21 cellular contexts compared by ENCODE assay signal in genomic region chr1:113805256-113805531, GRCh38. TPM values are rescaled to one million over a fixed set of nuclear protein-coding genes. Genes with fewer than 3 reads are reported as not detected.
A peak's percentile ranks its signal among the peaks of the same experiment; 100 is the strongest.
DNase-seq lines count a peak whose midpoint lies in the region; ATAC-seq, FAIRE-seq and TF ChIP-seq lines count a peak whose summit lies in the region.
"Had no signal": no experiment of that assay in that cellular context is flagged by ENCODE, and none has a peak within 500 bp of the region (broad histone marks: within the 10 kb centered on the region; RNA-seq: fewer than 3 reads in every experiment).

No MANE protein-coding gene starts in this region.

- no peaks in the 10 kb centered on the region; the same call in 1 of the 2 replicates for H3K36me3 ChIP-seq in Loucy (ENCODE audit: insufficient read depth, low read length)
- no peaks in the 10 kb centered on the region for H3K36me3 ChIP-seq in hepatocyte (replicated peaks; ENCODE audit: insufficient read depth, low read depth)
- no peaks in the 10 kb centered on the region for H3K36me3 ChIP-seq in skeletal muscle satellite cell (ENCODE audit: insufficient read depth, low read length)
- peaks cover 0 to 3% of the 10 kb centered on the region in 2 donors for H3K36me3 ChIP-seq in psoas muscle (ENCODE audit: insufficient read depth in 1 of 2, low read depth in 1 of 2)
- H3K36me3 ChIP-seq: gastroesophageal sphincter had no signal

- TF ChIP-seq CTCF in Loucy (conservative IDR thresholded peaks at IDR 0.05; ENCODE audit: low read length) (no peak), hepatocyte (IDR thresholded peaks at IDR 0.05; ENCODE audit: poor library complexity) (no peak), psoas muscle (IDR thresholded peaks at IDR 0.05) (no peak)

- peaks cover 100% of the 10 kb centered on the region for H3K79me2 ChIP-seq in Loucy (ENCODE audit: insufficient read depth, low read length)
- H3K79me2 ChIP-seq in hepatocyte: peaks cover 97% of the 10 kb centered on the region

- 92% methylated on average over 6 of the region's 6 CpGs for WGBS in hepatocyte (ENCODE audit: low lambda C conversion rate, missing lambda C conversion rate)
- 95 to 98% (median 97%) methylated on average over 6 of the region's 6 CpGs for WGBS in psoas muscle, 3 donors

- H3K9ac ChIP-seq in Loucy (ENCODE audit: low read depth, low read length, poor library complexity, severe bottlenecking) (no peak overlapping the region), skeletal muscle satellite cell (ENCODE audit: low read depth, low read length) (no peak overlapping the region)

- H3K9me2 ChIP-seq in Loucy (replicated peaks; ENCODE audit: low read depth, low read length): no peaks in the 10 kb centered on the region
- H3K9me2 ChIP-seq in hepatocyte (replicated peaks; ENCODE audit: insufficient read depth): no peaks in the 10 kb centered on the region

- intact Hi-C loops in Right ventricle myocardium inferior (cut with DNase I) (no loop called here), Right ventricle myocardium superior (cut with DNase I) (no loop called here), psoas muscle (cut with DNase I) (no loop called here)

- H3K4me2 ChIP-seq in Loucy (ENCODE audit: low read depth, low read length, poor library complexity, severe bottlenecking) (peak overlapping the region; percentile 73), hepatocyte (no peak overlapping the region), skeletal muscle satellite cell (ENCODE audit: low read length) (peak overlapping the region; percentile 35)

- ATAC-seq in Right ventricle myocardium inferior (peak; percentile 17), Right ventricle myocardium superior (ENCODE audit: poor library complexity) (no peak), psoas muscle (no peak)
- ATAC-seq: activated CD8-positive, alpha-beta T cell treated with anti-CD3 and anti-CD28 coated beads, Interleukin-2, amount 10 ng/mL, durations not matched to agents 7 days and 5 days; gastroesophageal sphincter had no signal

- DNase-seq in Right ventricle myocardium inferior (ENCODE audit: missing footprints) (peak; percentile 68), Right ventricle myocardium superior (no peak), hepatocyte (ENCODE audit: low spot score) (no peak), psoas muscle (no peak), NCI-H524 treated with DMSO at 0.1 percent for 48 hours (lab: John Stamatoyannopoulos, UW) (no peak), GM19239 (ENCODE audit: insufficient read length, low spot score) (no peak)
- DNase-seq: activated CD8-positive, alpha-beta T cell treated with anti-CD3 and anti-CD28 coated beads, Interleukin-2, amount 10 ng/mL, durations not matched to agents 7 days and 5 days; C1 segment of cervical spinal cord; caudate nucleus; GDM1; H9; MM.1S; NCI-H1694; NCI-H82; stimulated activated CD4-positive, alpha-beta T cell treated with anti-CD3 and anti-CD28 coated beads, Interleukin-2, amount 100 ng/mL, for 48 hours; T-helper 9 cell had no signal

- no peaks in the 10 kb centered on the region for H3F3A ChIP-seq in Loucy (ENCODE audit: low read depth)

- H3K9me3 ChIP-seq in Loucy (ENCODE audit: insufficient read depth, low read depth, low read length): no peaks in the 10 kb centered on the region
- no peaks in the 10 kb centered on the region for H3K9me3 ChIP-seq in hepatocyte (ENCODE audit: low read depth)
- no peaks in the 10 kb centered on the region for H3K9me3 ChIP-seq in skeletal muscle satellite cell (replicated peaks; ENCODE audit: low read length)
- no peaks in the 10 kb centered on the region for H3K9me3 ChIP-seq in psoas muscle
- H3K9me3 ChIP-seq: gastroesophageal sphincter had no signal

- H4K20me1 ChIP-seq in Loucy (ENCODE audit: insufficient read depth, low read length, poor library complexity, severe bottlenecking): peaks cover 95% of the 10 kb centered on the region
- H4K20me1 ChIP-seq in hepatocyte (ENCODE audit: insufficient read depth, poor library complexity, severe bottlenecking): peaks cover 14% of the 10 kb centered on the region

- H3K27ac ChIP-seq in hepatocyte: peak overlapping the region; percentile 74
- no peak overlapping the region for H3K27ac ChIP-seq in psoas muscle
- H3K27ac ChIP-seq: gastroesophageal sphincter, skin epidermis had no signal

- H3K4me3 ChIP-seq in Loucy (ENCODE audit: low read length, poor library complexity, severe bottlenecking) (peak overlapping the region; percentile 48), hepatocyte (no peak overlapping the region), skeletal muscle satellite cell (ENCODE audit: low read length) (no peak overlapping the region), psoas muscle (no peak overlapping the region)
- H3K4me3 ChIP-seq: gastroesophageal sphincter, GM12878, skin epidermis had no signal

- H3K4me1 ChIP-seq in Loucy (ENCODE audit: insufficient read depth, low read length, poor library complexity, severe bottlenecking) (peaks cover 64% of the 10 kb centered on the region), hepatocyte (ENCODE audit: insufficient read depth) (peaks cover 22% of the 10 kb centered on the region), skeletal muscle satellite cell (ENCODE audit: control insufficient read depth, insufficient read depth, low read length) (peaks cover 29% of the 10 kb centered on the region), psoas muscle (peaks cover 64% of the 10 kb centered on the region)

- H3K27me3 ChIP-seq in Loucy (ENCODE audit: insufficient read depth, low read length, poor library complexity, severe bottlenecking) (no peaks in the 10 kb centered on the region), hepatocyte (no peaks in the 10 kb centered on the region), skeletal muscle satellite cell (ENCODE audit: control insufficient read depth, insufficient read depth, low read length) (no peaks in the 10 kb centered on the region), psoas muscle (ENCODE audit: insufficient read depth in 3 of 3, low read length in 2 of 3) (no peaks in the 10 kb centered on the region)
- H3K27me3 ChIP-seq: gastroesophageal sphincter had no signal

- H2AFZ ChIP-seq in Loucy (ENCODE audit: low read length): no peak overlapping the region
- no peak overlapping the region for H2AFZ ChIP-seq in hepatocyte

- FAIRE-seq in GM19239 (lab: Jason Lieb, UNC): no peak
- FAIRE-seq: GM12878 had no signal

RNA-seq across cellular contexts. Expression of gene RSBN1, which starts 7.1 kb away (rescaled TPM):
- total RNA-seq in Right ventricle myocardium inferior (10.1 TPM), Right ventricle myocardium superior (9.6 TPM), hepatocyte (20.3 and 21.8 TPM in 2 replicates), psoas muscle (10 to 100 TPM; 11.0 to 20.8 (median 12.7) TPM)
- polyA plus RNA-seq in hepatocyte (10.2 and 12.8 TPM in 2 replicates), psoas muscle (1 to 10 TPM; 3.5 to 9.4 (median 4.6) TPM)
- total RNA-seq in skeletal muscle satellite cell (2012; rRNA removed): 10.9 and 11.8 TPM in 2 replicates

RNA-seq across cellular contexts. Expression of gene PHTF1, which starts 45.9 kb away (rescaled TPM):
- total RNA-seq in Right ventricle myocardium inferior: 6.4 TPM
- total RNA-seq in Right ventricle myocardium superior: 6.5 TPM
- total RNA-seq in hepatocyte: 19.6 and 27.6 TPM in 2 replicates
- 19.4 and 22.9 TPM in 2 replicates for polyA plus RNA-seq in hepatocyte
- total RNA-seq in skeletal muscle satellite cell (2012; rRNA removed): 25.3 and 32.4 TPM in 2 replicates
- total RNA-seq in psoas muscle: 10 to 100 TPM in 1 of 4 donors, 1 to 10 TPM in 3; 6.0 to 12.6 (median 9.2) TPM
- polyA plus RNA-seq in psoas muscle: 10 to 100 TPM in 2 of 3 donors, 1 to 10 TPM in 1; 6.5 to 14.0 (median 10.7) TPM
